20 cellular contexts compared by ENCODE assay signal in the genomic region with DNA sequence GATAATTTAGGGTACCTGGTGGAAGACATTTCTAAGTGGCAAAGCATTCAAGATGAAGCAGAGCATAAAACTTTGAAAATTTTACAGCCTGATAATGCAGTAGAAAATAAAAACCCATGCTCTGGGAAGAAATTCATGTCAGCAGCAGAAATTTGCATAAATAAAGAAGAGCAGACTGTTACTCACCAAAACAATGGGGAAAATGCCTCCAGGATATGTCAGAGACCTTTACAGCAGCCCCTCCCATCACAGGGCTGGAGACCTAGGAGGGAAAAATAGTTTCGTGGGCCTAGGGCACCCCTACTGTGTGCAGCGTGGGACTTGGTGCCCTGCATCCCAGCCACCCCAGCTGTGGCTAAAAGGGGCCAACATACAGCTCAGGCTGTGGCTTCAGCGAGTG.
"Had no signal": no experiment of that assay in that cellular context is flagged by ENCODE, and none has a peak within 500 bp of the region (broad histone marks: within the 10 kb centered on the region; RNA-seq: fewer than 3 reads in every experiment).

No MANE protein-coding gene starts in this region.

- H3K4me3 Mint-ChIP-seq: naive B cell; nephron; stimulated activated effector memory CD8-positive, alpha-beta T cell treated with anti-CD3 and anti-CD28 coated beads, Interleukin-12 subunit alpha, Interleukin-12 subunit beta, amount 100 ng/mL, for 72 hours; type B pancreatic cell had no signal

- H3K36me3 Mint-ChIP-seq: naive B cell; stimulated activated effector memory CD8-positive, alpha-beta T cell treated with anti-CD3 and anti-CD28 coated beads, Interleukin-12 subunit alpha, Interleukin-12 subunit beta, amount 100 ng/mL, for 72 hours; type B pancreatic cell had no signal

- H3K4me1 ChIP-seq: thyroid gland had no signal

- H3K27ac Mint-ChIP-seq: naive B cell; nephron; progenitor cell of endocrine pancreas; stimulated activated effector memory CD8-positive, alpha-beta T cell treated with anti-CD3 and anti-CD28 coated beads, Interleukin-12 subunit alpha, Interleukin-12 subunit beta, amount 100 ng/mL, for 72 hours; type B pancreatic cell had no signal

- H3K27me3 ChIP-seq: thyroid gland had no signal

- DNase-seq: dermis blood vessel endothelial cell; erythroblast; heart left ventricle; hippocampal formation; left colon; left ventricle myocardium superior; mesenchymal stem cell; naive B cell; occipital lobe; pancreas; right cardiac atrium; stimulated activated CD4-positive, alpha-beta T cell treated with anti-CD3 and anti-CD28 coated beads, Interleukin-2, amount 100 ng/mL, for 48 hours; stimulated activated CD8-positive, alpha-beta memory T cell treated with anti-CD3 and anti-CD28 coated beads, Interleukin-4, amount 100 ng/mL, for 48 hours; stimulated activated naive CD8-positive, alpha-beta T cell treated with anti-CD3 and anti-CD28 coated beads, Interleukin-15, Interleukin-2, amounts not matched to agents 100 U/mL and 50 U/mL, for 24 hours; thyroid gland had no signal

- H3K9me3 Mint-ChIP-seq: nephron; stimulated activated effector memory CD8-positive, alpha-beta T cell treated with anti-CD3 and anti-CD28 coated beads, Interleukin-12 subunit alpha, Interleukin-12 subunit beta, amount 100 ng/mL, for 72 hours; type B pancreatic cell had no signal

- H3K27ac ChIP-seq: heart left ventricle, pancreas, suprapubic skin, thyroid gland had no signal

- ATAC-seq: heart left ventricle; left colon; left ventricle myocardium superior; pancreas; right cardiac atrium; stimulated activated effector memory CD8-positive, alpha-beta T cell treated with anti-CD3 and anti-CD28 coated beads, Interleukin-12 subunit alpha, Interleukin-12 subunit beta, amount 100 ng/mL, for 72 hours; stimulated activated naive CD8-positive, alpha-beta T cell treated with anti-CD3 and anti-CD28 coated beads, Interleukin-15, Interleukin-2, amounts not matched to agents 100 U/mL and 50 U/mL, for 24 hours had no signal
